1 cellular context compared by ENCODE assay signal in the genomic region with DNA sequence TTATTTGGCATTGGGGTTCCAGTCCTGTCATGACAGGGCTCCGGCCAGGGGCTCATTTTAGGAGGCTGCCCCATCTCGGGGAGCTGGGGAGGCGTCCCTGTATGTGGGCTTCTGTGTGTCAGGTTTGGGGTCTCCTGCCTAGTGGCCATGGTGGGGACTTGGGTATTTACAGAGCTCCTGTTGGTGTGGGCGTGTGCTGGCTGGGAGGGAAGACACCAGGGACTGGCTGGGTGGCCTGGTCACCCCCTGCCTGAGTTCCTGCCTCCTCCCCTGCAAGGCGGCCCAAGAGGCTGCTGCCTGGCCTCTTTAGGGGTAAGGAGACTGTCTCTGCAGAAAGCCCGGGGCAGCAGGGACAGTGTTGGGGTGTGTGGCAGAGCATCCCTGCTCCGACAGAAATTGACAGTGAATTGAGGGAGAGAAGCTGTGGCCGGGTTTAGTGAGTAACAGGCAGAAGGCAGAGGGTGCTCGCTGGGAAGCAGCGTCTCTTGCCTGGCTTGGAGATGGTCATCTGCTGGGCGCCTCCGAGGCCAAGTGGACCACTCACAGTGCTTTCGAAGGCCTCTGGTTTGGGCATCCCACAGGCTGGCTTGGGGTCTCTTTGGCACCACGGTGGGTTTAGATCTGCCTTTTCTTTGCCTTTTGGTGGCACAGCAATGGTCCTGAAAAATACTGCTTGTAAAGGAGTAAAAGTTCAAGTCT.
TF ChIP-seq lines count a peak whose summit lies in the region.

No MANE protein-coding gene starts in this region.

TF ChIP-seq in GM23338, 12 proteins besides CTCF, POLR2A, EP300 and RAD21 (continued from another document):
- TF ChIP-seq ETS1 (IDR thresholded peaks at IDR 0.05) (no peak), ZNF331 (CRISPR knock-in tag; IDR thresholded peaks at IDR 0.05; ENCODE audit: low read depth) (no peak), REST (IDR thresholded peaks at IDR 0.05; ENCODE audit: unreplicated experiment) (no peak), CREB1 (CRISPR knock-in tag; IDR thresholded peaks at IDR 0.05; ENCODE audit: low read depth) (no peak), STAT1 (IDR thresholded peaks at IDR 0.05; ENCODE audit: unreplicated experiment) (no peak), NANOG (IDR thresholded peaks at IDR 0.05; ENCODE audit: borderline replicate concordance) (no peak), POLR2AphosphoS5 (IDR thresholded peaks at IDR 0.05; ENCODE audit: low read depth) (no peak), EZH2 (IDR thresholded peaks at IDR 0.05; ENCODE audit: low read depth, unreplicated experiment) (no peak), JUNB (IDR thresholded peaks at IDR 0.05; ENCODE audit: unreplicated experiment) (no peak), EZH2phosphoT487 (IDR thresholded peaks at IDR 0.05; ENCODE audit: unreplicated experiment) (no peak)
- TF ChIP-seq, protein P1, sequence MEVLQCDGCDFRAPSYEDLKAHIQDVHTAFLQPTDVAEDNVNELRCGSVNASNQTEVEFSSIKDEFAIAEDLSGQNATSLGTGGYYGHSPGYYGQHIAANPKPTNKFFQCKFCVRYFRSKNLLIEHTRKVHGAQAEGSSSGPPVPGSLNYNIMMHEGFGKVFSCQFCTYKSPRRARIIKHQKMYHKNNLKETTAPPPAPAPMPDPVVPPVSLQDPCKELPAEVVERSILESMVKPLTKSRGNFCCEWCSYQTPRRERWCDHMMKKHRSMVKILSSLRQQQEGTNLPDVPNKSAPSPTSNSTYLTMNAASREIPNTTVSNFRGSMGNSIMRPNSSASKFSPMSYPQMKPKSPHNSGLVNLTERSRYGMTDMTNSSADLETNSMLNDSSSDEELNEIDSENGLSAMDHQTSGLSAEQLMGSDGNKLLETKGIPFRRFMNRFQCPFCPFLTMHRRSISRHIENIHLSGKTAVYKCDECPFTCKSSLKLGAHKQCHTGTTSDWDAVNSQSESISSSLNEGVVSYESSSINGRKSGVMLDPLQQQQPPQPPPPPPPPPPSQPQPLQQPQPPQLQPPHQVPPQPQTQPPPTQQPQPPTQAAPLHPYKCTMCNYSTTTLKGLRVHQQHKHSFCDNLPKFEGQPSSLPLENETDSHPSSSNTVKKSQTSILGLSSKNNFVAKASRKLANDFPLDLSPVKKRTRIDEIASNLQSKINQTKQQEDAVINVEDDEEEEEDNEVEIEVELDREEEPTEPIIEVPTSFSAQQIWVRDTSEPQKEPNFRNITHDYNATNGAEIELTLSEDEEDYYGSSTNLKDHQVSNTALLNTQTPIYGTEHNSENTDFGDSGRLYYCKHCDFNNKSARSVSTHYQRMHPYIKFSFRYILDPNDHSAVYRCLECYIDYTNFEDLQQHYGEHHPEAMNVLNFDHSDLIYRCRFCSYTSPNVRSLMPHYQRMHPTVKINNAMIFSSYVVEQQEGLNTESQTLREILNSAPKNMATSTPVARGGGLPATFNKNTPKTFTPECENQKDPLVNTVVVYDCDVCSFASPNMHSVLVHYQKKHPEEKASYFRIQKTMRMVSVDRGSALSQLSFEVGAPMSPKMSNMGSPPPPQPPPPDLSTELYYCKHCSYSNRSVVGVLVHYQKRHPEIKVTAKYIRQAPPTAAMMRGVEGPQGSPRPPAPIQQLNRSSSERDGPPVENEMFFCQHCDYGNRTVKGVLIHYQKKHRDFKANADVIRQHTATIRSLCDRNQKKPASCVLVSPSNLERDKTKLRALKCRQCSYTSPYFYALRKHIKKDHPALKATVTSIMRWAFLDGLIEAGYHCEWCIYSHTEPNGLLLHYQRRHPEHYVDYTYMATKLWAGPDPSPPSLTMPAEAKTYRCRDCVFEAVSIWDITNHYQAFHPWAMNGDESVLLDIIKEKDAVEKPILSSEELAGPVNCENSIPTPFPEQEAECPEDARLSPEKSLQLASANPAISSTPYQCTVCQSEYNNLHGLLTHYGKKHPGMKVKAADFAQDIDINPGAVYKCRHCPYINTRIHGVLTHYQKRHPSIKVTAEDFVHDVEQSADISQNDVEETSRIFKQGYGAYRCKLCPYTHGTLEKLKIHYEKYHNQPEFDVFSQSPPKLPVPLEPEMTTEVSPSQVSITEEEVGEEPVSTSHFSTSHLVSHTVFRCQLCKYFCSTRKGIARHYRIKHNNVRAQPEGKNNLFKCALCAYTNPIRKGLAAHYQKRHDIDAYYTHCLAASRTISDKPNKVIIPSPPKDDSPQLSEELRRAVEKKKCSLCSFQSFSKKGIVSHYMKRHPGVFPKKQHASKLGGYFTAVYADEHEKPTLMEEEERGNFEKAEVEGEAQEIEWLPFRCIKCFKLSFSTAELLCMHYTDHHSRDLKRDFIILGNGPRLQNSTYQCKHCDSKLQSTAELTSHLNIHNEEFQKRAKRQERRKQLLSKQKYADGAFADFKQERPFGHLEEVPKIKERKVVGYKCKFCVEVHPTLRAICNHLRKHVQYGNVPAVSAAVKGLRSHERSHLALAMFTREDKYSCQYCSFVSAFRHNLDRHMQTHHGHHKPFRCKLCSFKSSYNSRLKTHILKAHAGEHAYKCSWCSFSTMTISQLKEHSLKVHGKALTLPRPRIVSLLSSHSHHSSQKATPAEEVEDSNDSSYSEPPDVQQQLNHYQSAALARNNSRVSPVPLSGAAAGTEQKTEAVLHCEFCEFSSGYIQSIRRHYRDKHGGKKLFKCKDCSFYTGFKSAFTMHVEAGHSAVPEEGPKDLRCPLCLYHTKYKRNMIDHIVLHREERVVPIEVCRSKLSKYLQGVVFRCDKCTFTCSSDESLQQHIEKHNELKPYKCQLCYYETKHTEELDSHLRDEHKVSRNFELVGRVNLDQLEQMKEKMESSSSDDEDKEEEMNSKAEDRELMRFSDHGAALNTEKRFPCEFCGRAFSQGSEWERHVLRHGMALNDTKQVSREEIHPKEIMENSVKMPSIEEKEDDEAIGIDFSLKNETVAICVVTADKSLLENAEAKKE (CRISPR knock-in tag; IDR thresholded peaks at IDR 0.05), result no peak
